32 cellular contexts compared by ENCODE assay signal in genomic region chr19:3316132-3316648, GRCh38.
"Had no signal": no experiment of that assay in that cellular context is flagged by ENCODE, and none has a peak within 500 bp of the region (broad histone marks: within the 10 kb centered on the region; RNA-seq: fewer than 3 reads in every experiment).

No MANE protein-coding gene starts in this region.

- H3K36me3 ChIP-seq: adrenal gland had no signal

- H2AFZ ChIP-seq: PC-9 had no signal

- H3K36me3 Mint-ChIP-seq: activated CD4-positive, alpha-beta memory T cell treated with anti-CD3 and anti-CD28 coated beads for 36 hours; activated naive CD4-positive, alpha-beta T cell treated with anti-CD3 and anti-CD28 coated beads, Interleukin-2, amount 50 U/mL, for 72 hours; brain had no signal

- H3K4me3 ChIP-seq: adrenal gland, PC-9 had no signal

- H3K27ac ChIP-seq: adrenal gland, PC-9, RWPE1, VCaP had no signal

- H3K4me2 ChIP-seq: PC-9 had no signal

- H3K4me3 Mint-ChIP-seq: activated B cell treated with CpG ODN at 0.5 μM for 24 hours; activated CD4-positive, alpha-beta memory T cell treated with anti-CD3 and anti-CD28 coated beads for 36 hours; activated naive CD4-positive, alpha-beta T cell treated with anti-CD3 and anti-CD28 coated beads for 36 hours; activated T-cell treated with anti-CD3 and anti-CD28 coated beads, Interleukin-2, amount 50 U/mL, for 4 hours; activated T-helper 1 cell treated with anti-CD3 and anti-CD28 coated beads, Interleukin-12 subunit alpha, Interleukin-12 subunit beta, Interleukin-2, Interleukin-4 antibody, amounts not matched to agents 30 ng/mL and 10 ng/mL and 1 ng/mL, durations not matched to agents 14 hours and 24 hours and 36 hours; T-helper 1 cell treated with Interleukin-12 subunit alpha and Interleukin-12 subunit beta and Interleukin-4 antibody, amounts not matched to agents 30 μg/mL and 1 μg/mL, for 36 hours had no signal

- H3K4me1 Mint-ChIP-seq: activated B cell treated with CpG ODN at 0.5 μM for 24 hours, brain had no signal

- H3K9me3 ChIP-seq: adrenal gland had no signal

- DNase-seq: activated B cell treated with CpG ODN at 0.5 μM for 24 hours; activated CD4-positive, alpha-beta memory T cell treated with anti-CD3 and anti-CD28 coated beads for 36 hours; activated CD4-positive, alpha-beta T cell treated with anti-CD3 and anti-CD28 coated beads for 4 hours; activated CD4-positive, alpha-beta T cell treated with anti-CD3 and anti-CD28 coated beads, Interleukin-2, amount 50 U/mL, for 1 hour; activated CD4-positive, CD25-positive, alpha-beta regulatory T cell treated with anti-CD3 and anti-CD28 coated beads, Interleukin-2, amount 50 U/mL, for 72 hours; activated CD8-positive, alpha-beta memory T cell treated with anti-CD3 and anti-CD28 coated beads, Interleukin-2, amount 50 U/mL, for 4 hours; activated gamma-delta T cell treated with Interleukin-2 at 50 U/mL for 16 hours; activated naive CD4-positive, alpha-beta T cell treated with anti-CD3 and anti-CD28 coated beads for 36 hours; activated T-cell treated with anti-CD3 and anti-CD28 coated beads for 4 hours; activated T-cell treated with anti-CD3 and anti-CD28 coated beads, Interleukin-2, amount 50 U/mL, for 4 hours; adrenal gland; anterior cingulate cortex; caudate nucleus; cerebellar nuclear complex; Karpas-422; KBM-7; NCI-H1048; NCI-H1436 treated with DMSO at 0.1 percent for 48 hours; NCI-H1694 treated with DMSO at 0.1 percent for 48 hours; NCI-H2029; NCI-H345; NCI-H524 treated with DMSO at 0.1 percent for 48 hours; PC-9 had no signal

- ATAC-seq: activated naive CD4-positive, alpha-beta T cell treated with anti-CD3 and anti-CD28 coated beads, Interleukin-2, amount 50 U/mL, for 72 hours; activated T-cell treated with anti-CD3 and anti-CD28 coated beads, Interleukin-2, amount 50 U/mL, for 4 hours; Right ventricle myocardium inferior had no signal

- FAIRE-seq: bronchial epithelial cell, RCC 7860 had no signal

- H3K27ac Mint-ChIP-seq: activated B cell treated with CpG ODN at 0.5 μM for 24 hours; activated CD4-positive, alpha-beta memory T cell treated with anti-CD3 and anti-CD28 coated beads for 36 hours; activated naive CD4-positive, alpha-beta T cell treated with anti-CD3 and anti-CD28 coated beads for 36 hours; activated naive CD4-positive, alpha-beta T cell treated with anti-CD3 and anti-CD28 coated beads, Interleukin-2, amount 50 U/mL, for 72 hours; activated T-helper 1 cell treated with anti-CD3 and anti-CD28 coated beads, Interleukin-12 subunit alpha, Interleukin-12 subunit beta, Interleukin-2, Interleukin-4 antibody, amounts not matched to agents 30 ng/mL and 10 ng/mL and 1 ng/mL, durations not matched to agents 14 hours and 24 hours and 36 hours; T-helper 1 cell treated with Interleukin-12 subunit alpha and Interleukin-12 subunit beta and Interleukin-4 antibody, amounts not matched to agents 30 μg/mL and 1 μg/mL, for 36 hours had no signal

- H3K4me1 ChIP-seq: adrenal gland had no signal

- H3K9me3 Mint-ChIP-seq: activated B cell treated with CpG ODN at 0.5 μM for 24 hours; activated CD4-positive, alpha-beta memory T cell treated with anti-CD3 and anti-CD28 coated beads for 36 hours; activated naive CD4-positive, alpha-beta T cell treated with anti-CD3 and anti-CD28 coated beads for 36 hours; activated naive CD4-positive, alpha-beta T cell treated with anti-CD3 and anti-CD28 coated beads, Interleukin-2, amount 50 U/mL, for 72 hours; activated T-cell treated with anti-CD3 and anti-CD28 coated beads, Interleukin-2, amount 50 U/mL, for 4 hours; activated T-helper 1 cell treated with anti-CD3 and anti-CD28 coated beads, Interleukin-12 subunit alpha, Interleukin-12 subunit beta, Interleukin-2, Interleukin-4 antibody, amounts not matched to agents 30 ng/mL and 10 ng/mL and 1 ng/mL, durations not matched to agents 14 hours and 24 hours and 36 hours; T-helper 1 cell treated with Interleukin-12 subunit alpha and Interleukin-12 subunit beta and Interleukin-4 antibody, amounts not matched to agents 30 μg/mL and 1 μg/mL, for 36 hours had no signal
